ENCODE assay signal across 19 cellular contexts in the genomic region with DNA sequence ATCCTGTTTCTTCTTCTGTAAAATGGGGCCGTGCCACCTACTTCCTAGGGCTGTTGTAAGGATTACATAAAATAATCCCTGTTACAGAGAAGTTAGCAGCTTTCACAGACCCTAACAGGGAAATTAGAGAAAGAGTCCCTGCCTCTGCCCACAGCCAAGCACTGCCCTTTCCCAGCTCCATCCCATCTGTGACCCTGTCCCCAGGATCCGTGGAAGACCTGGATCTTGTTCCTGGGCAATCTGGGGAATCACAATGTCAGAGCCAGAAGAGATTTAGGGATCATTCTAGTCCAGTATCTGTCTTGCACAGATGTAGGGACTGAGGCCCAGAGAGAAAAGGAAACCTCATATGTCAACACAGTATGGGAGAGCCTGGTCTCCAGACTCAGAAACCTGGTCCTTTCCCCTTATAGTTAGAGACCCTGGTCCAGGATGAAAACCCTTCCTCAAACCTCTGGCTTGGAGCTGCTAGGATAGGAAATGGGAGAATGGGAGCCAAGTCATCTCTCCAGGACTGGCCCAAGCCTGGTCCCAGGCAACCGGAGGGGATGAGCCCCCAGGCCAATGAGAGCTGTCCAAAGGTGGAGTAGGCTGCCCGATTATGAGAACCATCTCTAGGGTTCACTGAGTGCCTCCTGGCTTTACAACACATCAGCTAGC. TPM values are rescaled to one million over a fixed set of nuclear protein-coding genes. Genes with fewer than 3 reads are reported as not detected.
DNase-seq lines count a peak whose midpoint lies in the region; ATAC-seq and TF ChIP-seq lines count a peak whose summit lies in the region.
"Had no signal": no experiment of that assay in that cellular context is flagged by ENCODE, and none has a peak within 500 bp of the region (broad histone marks: within the 10 kb centered on the region; RNA-seq: fewer than 3 reads in every experiment).

No MANE protein-coding gene starts in this region.

- no peaks in the 10 kb centered on the region for H3K9me3 ChIP-seq in HUES64 (ENCODE audit: insufficient read depth, low read depth, low read length)
- H3K9me3 ChIP-seq in iPS-15b (ENCODE audit: control insufficient read depth, insufficient read depth, low read length) = no peaks in the 10 kb centered on the region

- no peak overlapping the region for H3K27ac Mint-ChIP-seq in activated CD4-positive, alpha-beta T cell treated with anti-CD3 and anti-CD28 coated beads, Interleukin-2, amount 10 ng/mL, durations not matched to agents 7 days and 5 days
- H3K27ac Mint-ChIP-seq: CD4-positive, CD25-positive, alpha-beta regulatory T cell had no signal

- WGBS in HUES64 = 49% methylated on average over 4 of the region's 4 CpGs

- no peak overlapping the region for H3K4me3 Mint-ChIP-seq in activated CD4-positive, alpha-beta T cell treated with anti-CD3 and anti-CD28 coated beads, Interleukin-2, amount 10 ng/mL, durations not matched to agents 7 days and 5 days
- H3K4me3 Mint-ChIP-seq: CD4-positive, CD25-positive, alpha-beta regulatory T cell had no signal

- in situ Hi-C loops in GM13976 (cut with MboI; ENCODE audit: low sequenced_read_pairs, unreplicated experiment) = no loop called here

- peaks cover 99% of the 10 kb centered on the region for H3K27me3 ChIP-seq in HUES64 (ENCODE audit: insufficient read depth, low read length)
- H3K27me3 ChIP-seq in iPS-15b (ENCODE audit: control insufficient read depth, insufficient read depth, low read length) = peaks cover 94% of the 10 kb centered on the region

- H3K27me3 Mint-ChIP-seq in activated CD4-positive, alpha-beta T cell treated with anti-CD3 and anti-CD28 coated beads, Interleukin-2, amount 10 ng/mL, durations not matched to agents 7 days and 5 days = peaks cover 90% of the 10 kb centered on the region

- CTCF ChIA-PET in activated CD4-positive, alpha-beta T cell treated with anti-CD3 and anti-CD28 coated beads, Interleukin-2, amount 10 ng/mL, durations not matched to agents 7 days and 5 days (lab: Charles Lee) = interaction anchor here (1.1 kb wide), 1 partner anchor 134 kb away, joined by 3 read pairs; no protein-coding TSS in a partner anchor

- H3K4me3 ChIP-seq in HUES64 (ENCODE audit: low read length) (0 out of 2 replicates have a peak overlapping the region, but pooled peaks have one; percentile 26), iPS-15b (ENCODE audit: low read depth, low read length) (peak overlapping the region; percentile 35)

- peaks cover 33% of the 10 kb centered on the region for H3K4me1 Mint-ChIP-seq in activated CD4-positive, alpha-beta T cell treated with anti-CD3 and anti-CD28 coated beads, Interleukin-2, amount 10 ng/mL, durations not matched to agents 7 days and 5 days

- no peak for ATAC-seq in sciatic nerve
- no peak for ATAC-seq in HG03280 (IDR thresholded peaks at IDR 0.05; ENCODE audit: unreplicated experiment)
- ATAC-seq: Panc1 had no signal

- no peaks in the 10 kb centered on the region for H3K36me3 Mint-ChIP-seq in activated CD4-positive, alpha-beta T cell treated with anti-CD3 and anti-CD28 coated beads, Interleukin-2, amount 10 ng/mL, durations not matched to agents 7 days and 5 days (ENCODE audit: low read depth)

- H3K27ac ChIP-seq in HUES64 (ENCODE audit: low read depth, low read length) = no peak overlapping the region

- no peaks in the 10 kb centered on the region for H3K9me3 Mint-ChIP-seq in activated CD4-positive, alpha-beta T cell treated with anti-CD3 and anti-CD28 coated beads, Interleukin-2, amount 10 ng/mL, durations not matched to agents 7 days and 5 days

- H3K4me1 ChIP-seq in HUES64 (ENCODE audit: insufficient read depth, low read length) = peaks cover 15% of the 10 kb centered on the region
- peaks cover 8% of the 10 kb centered on the region for H3K4me1 ChIP-seq in iPS-15b (ENCODE audit: control insufficient read depth, insufficient read depth, low read length)

- H3K9ac ChIP-seq in HUES64 (ENCODE audit: low read depth, low read length) (no peak overlapping the region), iPS-15b (ENCODE audit: low read depth, low read length) (no peak overlapping the region)

- POLR2A ChIA-PET in activated CD4-positive, alpha-beta T cell treated with anti-CD3 and anti-CD28 coated beads, Interleukin-2, amount 10 ng/mL, durations not matched to agents 7 days and 5 days (lab: Charles Lee) = no interaction called here

- no peak for TF ChIP-seq CTCF in GM13976 (IDR thresholded peaks at IDR 0.05; ENCODE audit: borderline replicate concordance, control extremely low read depth, extremely low read depth, insufficient read depth, missing control alignments)

- intact Hi-C loops in sciatic nerve (cut with DNase I) = no loop called here

- DNase-seq in GM13976 (ENCODE audit: low spot score) (peak; percentile 20), sciatic nerve (ENCODE audit: low spot score) (peak; percentile 14), putamen (ENCODE audit: low spot score) (no peak)
- no peak for DNase-seq in activated CD4-positive, alpha-beta T cell treated with anti-CD3 and anti-CD28 coated beads, Interleukin-2, amount 10 ng/mL, durations not matched to agents 7 days and 5 days
- DNase-seq: CD4-positive, CD25-positive, alpha-beta regulatory T cell; COR-L47; DMS79; IMR-90; NCI-H1105 treated with DMSO at 0.1 percent for 48 hours; NCI-H2029 treated with DMSO at 0.1 percent for 48 hours; NCI-H226; NCI-H510A treated with DMSO at 0.1 percent for 48 hours; NCI-H82 had no signal

- H3K36me3 ChIP-seq in HUES64 (ENCODE audit: insufficient read depth, low read length) (no peaks in the 10 kb centered on the region), iPS-15b (ENCODE audit: control insufficient read depth, insufficient read depth, low read length) (no peaks in the 10 kb centered on the region)

RNA-seq across cellular contexts. Expression of a gene that starts 12.5 kb away (rescaled TPM):
- polyA plus RNA-seq in HUES64 (2013, experiment 1 of 2) = 1.4 TPM
- polyA plus RNA-seq in HUES64 (2013, experiment 2 of 2) = 0.82 TPM
- total RNA-seq in sciatic nerve = 11.5 TPM
- total RNA-seq in activated CD4-positive, alpha-beta T cell treated with anti-CD3 and anti-CD28 coated beads, Interleukin-2, amount 10 ng/mL, durations not matched to agents 7 days and 5 days = not detected
- total RNA-seq: A673; CD4-positive, CD25-positive, alpha-beta regulatory T cell had no signal
- polyA plus RNA-seq: BJ; CD4-positive, CD25-positive, alpha-beta regulatory T cell had no signal

RNA-seq across cellular contexts. Expression of a gene that starts 48.4 kb away (rescaled TPM):
- 15.5 TPM for polyA plus RNA-seq in HUES64 (2013, experiment 1 of 2)
- 19.0 TPM for polyA plus RNA-seq in HUES64 (2013, experiment 2 of 2)
- 16.0 TPM for total RNA-seq in sciatic nerve
- total RNA-seq in activated CD4-positive, alpha-beta T cell treated with anti-CD3 and anti-CD28 coated beads, Interleukin-2, amount 10 ng/mL, durations not matched to agents 7 days and 5 days = 10 to 100 TPM; 21.5 to 23.6 TPM

RNA-seq across cellular contexts. Expression of a gene that starts 48.4 kb away (rescaled TPM):
- 33.9 TPM for polyA plus RNA-seq in HUES64 (2013, experiment 1 of 2)
- 32.8 TPM for polyA plus RNA-seq in HUES64 (2013, experiment 2 of 2)
- 25.9 TPM for total RNA-seq in sciatic nerve
- total RNA-seq in activated CD4-positive, alpha-beta T cell treated with anti-CD3 and anti-CD28 coated beads, Interleukin-2, amount 10 ng/mL, durations not matched to agents 7 days and 5 days = 10 to 100 TPM; 34.1 to 35.4 TPM

RNA-seq across cellular contexts. Expression of a gene that starts 56.6 kb away (rescaled TPM):
- polyA plus RNA-seq in HUES64 (2013, experiment 1 of 2) = not detected
- not detected for polyA plus RNA-seq in HUES64 (2013, experiment 2 of 2)
- not detected for total RNA-seq in sciatic nerve
- not detected for total RNA-seq in activated CD4-positive, alpha-beta T cell treated with anti-CD3 and anti-CD28 coated beads, Interleukin-2, amount 10 ng/mL, durations not matched to agents 7 days and 5 days
- total RNA-seq: A673; CD4-positive, CD25-positive, alpha-beta regulatory T cell; IMR-90 had no signal
- polyA plus RNA-seq: BJ; CD4-positive, CD25-positive, alpha-beta regulatory T cell; IMR-90 had no signal

RNA-seq across cellular contexts. Expression of a gene that starts 56.7 kb away (rescaled TPM):
- 82.3 TPM for polyA plus RNA-seq in HUES64 (2013, experiment 1 of 2)
- 88.1 TPM for polyA plus RNA-seq in HUES64 (2013, experiment 2 of 2)
- 31.9 TPM for total RNA-seq in sciatic nerve
- total RNA-seq in activated CD4-positive, alpha-beta T cell treated with anti-CD3 and anti-CD28 coated beads, Interleukin-2, amount 10 ng/mL, durations not matched to agents 7 days and 5 days = 10 to 100 TPM; 33.7 to 35.9 TPM

Comparison
In these comparisons a context has a peak if more than half of its experiments do, and no peak if none do; other contexts are left out.
1. DNase-seq: peak in GM13976 (single experiment) and sciatic nerve (single experiment); none in activated CD4-positive, alpha-beta T cell treated with anti-CD3 and anti-CD28 coated beads, Interleukin-2, amount 10 ng/mL, durations not matched to agents 7 days and 5 days (single experiment) and putamen (single experiment).
2. RNA of a gene that starts 12.5 kb away (total RNA-seq): 11.5 TPM in sciatic nerve (single experiment); not detected in activated CD4-positive, alpha-beta T cell treated with anti-CD3 and anti-CD28 coated beads, Interleukin-2, amount 10 ng/mL, durations not matched to agents 7 days and 5 days; every median in the first group is over 10 times any median in the second.